Comparison of ENCODE assay signal across 1 cellular context in the genomic region with DNA sequence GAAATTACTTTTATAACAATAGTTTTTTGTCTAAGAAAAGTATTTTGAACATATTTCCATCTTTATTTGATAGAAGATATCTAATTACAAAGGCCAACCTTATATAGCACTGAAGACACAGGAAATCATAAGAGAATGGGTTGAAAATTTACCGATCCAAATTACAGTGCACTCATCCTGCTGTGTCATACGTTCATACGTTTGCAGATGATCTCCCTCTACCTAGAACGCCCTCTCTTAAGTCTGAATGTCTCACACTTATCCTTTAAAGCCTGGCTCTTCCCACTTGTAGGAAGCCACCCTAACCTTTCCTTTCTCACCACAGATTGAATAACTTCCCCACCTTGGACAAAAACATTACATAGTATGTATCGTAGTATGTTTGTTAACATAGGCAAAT.
A peak's percentile ranks its signal among the peaks of the same experiment; 100 is the strongest.
TF ChIP-seq lines count a peak whose summit lies in the region.

No MANE protein-coding gene starts in this region.

TF ChIP-seq in K562, 482 proteins besides CTCF, POLR2A, EP300 and RAD21:
- TF ChIP-seq ZNF316 (IDR thresholded peaks at IDR 0.05) = 0 out of 2 replicates have a peak, but pooled peaks have one; percentile 42
- TF ChIP-seq NFE2 (IDR thresholded peaks at IDR 0.05; ENCODE audit: low read depth) = peak; percentile 60; the same call in 1 of the 2 replicates
- TF ChIP-seq C11orf30 (IDR thresholded peaks at IDR 0.05; ENCODE audit: low read depth) = peak; percentile 55
- no peak for TF ChIP-seq JUN (IDR thresholded peaks at IDR 0.05; ENCODE audit: borderline replicate concordance, low read depth, low read length)
- no peak for TF ChIP-seq JUN (CRISPR knock-in tag; IDR thresholded peaks at IDR 0.05; ENCODE audit: borderline replicate concordance)
- no peak for TF ChIP-seq ZNF277 (CRISPR knock-in tag; IDR thresholded peaks at IDR 0.05; ENCODE audit: borderline replicate concordance)
- TF ChIP-seq ZBTB1 (CRISPR knock-in tag; IDR thresholded peaks at IDR 0.05; ENCODE audit: borderline replicate concordance, low read depth) = no peak
